24 cellular contexts compared by ENCODE assay signal in genomic region chr13:49063526-49063925, GRCh38.
DNase-seq lines count a peak whose midpoint lies in the region; ATAC-seq and TF ChIP-seq lines count a peak whose summit lies in the region.
"Had no signal": no experiment of that assay in that cellular context is flagged by ENCODE, and none has a peak within 500 bp of the region (broad histone marks: within the 10 kb centered on the region; RNA-seq: fewer than 3 reads in every experiment).

No MANE protein-coding gene starts in this region.

- H3K36me3 ChIP-seq in SK-N-SH (replicated peaks in 1 of 2; ENCODE audit: control insufficient read depth in 1 of 2, insufficient read depth in 2 of 2, low read length in 1 of 2): peaks cover 0 to 31% of the 10 kb centered on the region in 2 experiments
- H3K36me3 ChIP-seq in SK-N-MC (ENCODE audit: insufficient read depth, low read length): no peaks in the 10 kb centered on the region
- H3K36me3 ChIP-seq in smooth muscle cell (ENCODE audit: low read depth): no peaks in the 10 kb centered on the region
- H3K36me3 ChIP-seq: cardiac muscle cell had no signal

- no peaks in the 10 kb centered on the region for H3K9me2 ChIP-seq in SK-N-SH

- ATAC-seq in SK-N-SH treated with all-trans-retinoic acid at 6 μM for 48 hours: 0 out of 3 replicates have a peak, but pooled peaks have one; percentile 36
- ATAC-seq in stimulated activated naive B cell treated with anti-CD40 and anti-IgM and Interleukin-4, amounts not matched to agents 10 μg/mL and 1 μg/mL and 100 μg/mL, for 72 hours (replicated peaks): no peak
- ATAC-seq: left colon had no signal

- no peaks in the 10 kb centered on the region for H3K27me3 Mint-ChIP-seq in stimulated activated naive B cell treated with anti-CD40 and anti-IgM and Interleukin-4, amounts not matched to agents 10 μg/mL and 1 μg/mL and 100 μg/mL, for 72 hours
- H3K27me3 Mint-ChIP-seq: activated B cell treated with CpG ODN at 0.5 μM for 24 hours, B cell had no signal

- H3K36me3 Mint-ChIP-seq in stimulated activated naive B cell treated with anti-CD40 and anti-IgM and Interleukin-4, amounts not matched to agents 10 μg/mL and 1 μg/mL and 100 μg/mL, for 72 hours: peaks cover 26 to 36% of the 10 kb centered on the region in 2 donors

- H3K27me3 ChIP-seq in SK-N-SH (ENCODE audit: insufficient read depth) (no peaks in the 10 kb centered on the region), smooth muscle cell (ENCODE audit: low read depth) (no peaks in the 10 kb centered on the region)
- H3K27me3 ChIP-seq: cardiac muscle cell, SJSA1, spleen, stomach, transverse colon had no signal

- peaks cover 11% of the 10 kb centered on the region for H4K20me1 ChIP-seq in SK-N-SH (ENCODE audit: insufficient read depth)
- H4K20me1 ChIP-seq in smooth muscle cell (ENCODE audit: low read depth): no peaks in the 10 kb centered on the region

- H3K9ac ChIP-seq in SK-N-SH: no peak overlapping the region
- no peak overlapping the region for H3K9ac ChIP-seq in SK-N-MC (ENCODE audit: insufficient read length)
- no peak overlapping the region for H3K9ac ChIP-seq in smooth muscle cell (ENCODE audit: low read depth)

- no peak overlapping the region for H3K27ac Mint-ChIP-seq in stimulated activated naive B cell treated with anti-CD40 and anti-IgM and Interleukin-4, amounts not matched to agents 10 μg/mL and 1 μg/mL and 100 μg/mL, for 72 hours
- H3K27ac Mint-ChIP-seq: activated B cell treated with CpG ODN at 0.5 μM for 24 hours, B cell had no signal

- H3K4me1 ChIP-seq in SK-N-SH (ENCODE audit: control insufficient read depth in 1 of 2, insufficient read depth in 2 of 2, low read depth in 1 of 2, low read length in 1 of 2) (peaks cover 0 to 11% of the 10 kb centered on the region in 2 experiments; a peak in 2 of 4 replicates), smooth muscle cell (ENCODE audit: low read depth) (no peaks in the 10 kb centered on the region)
- H3K4me1 ChIP-seq: transverse colon had no signal

- no peak overlapping the region for H3K4me3 ChIP-seq in SK-N-SH (ENCODE audit: low read depth in 2 of 2, low read length in 1 of 2)
- H3K4me3 ChIP-seq in SK-N-MC: no peak overlapping the region
- H3K4me3 ChIP-seq in fibroblast of the aortic adventitia (ENCODE audit: low read depth, low read length): no peak overlapping the region
- H3K4me3 ChIP-seq in smooth muscle cell: no peak overlapping the region
- H3K4me3 ChIP-seq: cardiac muscle cell, SJSA1, spleen, stomach, transverse colon had no signal

- H3K79me2 ChIP-seq in SK-N-SH (ENCODE audit: insufficient read depth): peaks cover 77% of the 10 kb centered on the region
- no peaks in the 10 kb centered on the region for H3K79me2 ChIP-seq in smooth muscle cell (ENCODE audit: low read depth)

- H3K27ac ChIP-seq in SK-N-SH (ENCODE audit: low read depth in 2 of 2, low read length in 1 of 2) (0 out of 4 replicates have a peak overlapping the region, but pooled peaks of 1 of the 2 experiments have one; percentile 53), SK-N-MC (peak overlapping the region; percentile 54; the same call in 1 of the 2 replicates), smooth muscle cell (ENCODE audit: low read depth) (peak overlapping the region; percentile 45)
- H3K27ac ChIP-seq: 22Rv1, cardiac muscle cell, SJSA1, spleen, transverse colon had no signal

- H3K4me1 Mint-ChIP-seq in stimulated activated naive B cell treated with anti-CD40 and anti-IgM and Interleukin-4, amounts not matched to agents 10 μg/mL and 1 μg/mL and 100 μg/mL, for 72 hours: peaks cover 11 to 19% of the 10 kb centered on the region in 2 donors

- no peak overlapping the region for H3K4me2 ChIP-seq in SK-N-SH
- H3K4me2 ChIP-seq in smooth muscle cell: no peak overlapping the region

- no peak for DNase-seq in SK-N-SH
- no peak for DNase-seq in SK-N-MC (ENCODE audit: low read depth, low spot score)
- DNase-seq in fibroblast of the aortic adventitia (ENCODE audit: low read depth): peak; percentile 65
- DNase-seq in smooth muscle cell (lab: John Stamatoyannopoulos, UW; ENCODE audit: unreplicated experiment): no peak
- no peak for DNase-seq in NCI-H1694 treated with DMSO at 0.1 percent for 48 hours (lab: John Stamatoyannopoulos, UW)
- no peak for DNase-seq in stimulated activated naive B cell treated with anti-CD40 and anti-IgM and Interleukin-4, amounts not matched to agents 10 μg/mL and 1 μg/mL and 100 μg/mL, for 72 hours
- no peak for DNase-seq in middle frontal gyrus (ENCODE audit: extremely low spot score, low spot score)
- DNase-seq: activated B cell treated with CpG ODN at 0.5 μM for 24 hours; activated CD4-positive, alpha-beta T cell treated with anti-CD3 and anti-CD28 coated beads, Interleukin-2, amount 50 U/mL, for 48 hours; activated gamma-delta T cell; DMS79; left colon; NCI-H2171 treated with DMSO at 0.1 percent for 48 hours; NCI-H526 treated with DMSO at 0.1 percent for 48 hours; spleen; stimulated activated CD4-positive, alpha-beta T cell treated with anti-CD3 and anti-CD28 coated beads, Interleukin-4, amount 100 ng/mL, for 4 hours; stomach; T-helper 9 cell; transverse colon had no signal

- H3F3A ChIP-seq in SK-N-SH (replicated peaks; ENCODE audit: insufficient read depth) (peaks cover 15% of the 10 kb centered on the region), smooth muscle cell (ENCODE audit: low read depth) (no peaks in the 10 kb centered on the region)

- H2AFZ ChIP-seq in SK-N-SH (ENCODE audit: low read depth) (no peak overlapping the region), smooth muscle cell (ENCODE audit: low read depth) (no peak overlapping the region)

- TF ChIP-seq RAD21 in SK-N-SH (IDR thresholded peaks at IDR 0.05; ENCODE audit: low read length): no peak

- no peaks in the 10 kb centered on the region for H3K9me3 ChIP-seq in SK-N-SH
- H3K9me3 ChIP-seq in SK-N-MC (ENCODE audit: low read depth, low read length): no peaks in the 10 kb centered on the region
- no peaks in the 10 kb centered on the region for H3K9me3 ChIP-seq in smooth muscle cell (replicated peaks; ENCODE audit: low read depth)
- H3K9me3 ChIP-seq: SJSA1, transverse colon had no signal

- no peak overlapping the region for H3K4me3 Mint-ChIP-seq in stimulated activated naive B cell treated with anti-CD40 and anti-IgM and Interleukin-4, amounts not matched to agents 10 μg/mL and 1 μg/mL and 100 μg/mL, for 72 hours
- H3K4me3 Mint-ChIP-seq: activated B cell treated with CpG ODN at 0.5 μM for 24 hours, B cell had no signal

- POLR2A ChIA-PET in SK-N-SH (lab: Yijun Ruan, JAX): no interaction called here

- CTCF ChIA-PET in SK-N-SH (lab: Yijun Ruan, JAX): no interaction called here

- WGBS in SK-N-SH (ENCODE audit: low lambda C conversion rate): 52% methylated on average over 1 of the region's 1 CpG
- 64% methylated on average over 1 of the region's 1 CpG for WGBS in smooth muscle cell (ENCODE audit: low lambda C conversion rate)

- H3K9me3 Mint-ChIP-seq in stimulated activated naive B cell treated with anti-CD40 and anti-IgM and Interleukin-4, amounts not matched to agents 10 μg/mL and 1 μg/mL and 100 μg/mL, for 72 hours: peaks cover 0 to under 1% of the 10 kb centered on the region in 2 donors
- H3K9me3 Mint-ChIP-seq: activated B cell treated with CpG ODN at 0.5 μM for 24 hours had no signal

- TF ChIP-seq EP300 in SK-N-SH (IDR thresholded peaks at IDR 0.05; ENCODE audit: borderline replicate concordance in 1 of 2, low read depth in 1 of 2, low read length in 1 of 2): no peak

- TF ChIP-seq CTCF in SK-N-SH (IDR thresholded peaks at IDR 0.05) (no peak), fibroblast of the aortic adventitia (IDR thresholded peaks at IDR 0.05; ENCODE audit: insufficient read depth, low read length) (no peak), smooth muscle cell (IDR thresholded peaks at IDR 0.05; ENCODE audit: borderline replicate concordance, insufficient read depth, poor library complexity, severe bottlenecking) (no peak)

TF ChIP-seq in SK-N-SH treated with all-trans-retinoic acid at 6 μM for 48 hours, 23 proteins besides CTCF, POLR2A, EP300 and RAD21 (continues in another document):
- TF ChIP-seq TOX (CRISPR knock-in tag; IDR thresholded peaks at IDR 0.05; ENCODE audit: borderline replicate concordance): no peak
- TF ChIP-seq ZNF70 (CRISPR knock-in tag; IDR thresholded peaks at IDR 0.05): no peak
- TF ChIP-seq OSR1 (CRISPR knock-in tag; IDR thresholded peaks at IDR 0.05): no peak
- TF ChIP-seq CSRNP3 (CRISPR knock-in tag; IDR thresholded peaks at IDR 0.05): no peak
- no peak for TF ChIP-seq ZC3H10 (CRISPR knock-in tag; IDR thresholded peaks at IDR 0.05)

TF ChIP-seq in SK-N-SH, 30 proteins besides CTCF, POLR2A, EP300 and RAD21 (continues in another document):
- TF ChIP-seq TCF12 (IDR thresholded peaks at IDR 0.05): no peak
- no peak for TF ChIP-seq GATA2 (CRISPR knock-in tag; IDR thresholded peaks at IDR 0.05)
- no peak for TF ChIP-seq RXRA (IDR thresholded peaks at IDR 0.05; ENCODE audit: borderline replicate concordance, low read depth)
- TF ChIP-seq FOSL2 (IDR thresholded peaks at IDR 0.05; ENCODE audit: borderline replicate concordance, low read depth): no peak
- TF ChIP-seq CHD2 (IDR thresholded peaks at IDR 0.05; ENCODE audit: low read length, partially characterized antibody): no peak
- TF ChIP-seq NRF1 (IDR thresholded peaks at IDR 0.05; ENCODE audit: low read depth, low read length): no peak
- no peak for TF ChIP-seq SMC3 (IDR thresholded peaks at IDR 0.05; ENCODE audit: low read depth, low read length)
- no peak for TF ChIP-seq NFIC (IDR thresholded peaks at IDR 0.05; ENCODE audit: borderline replicate concordance)
- no peak for TF ChIP-seq IRF3 (IDR thresholded peaks at IDR 0.05; ENCODE audit: low read depth, low read length)
- no peak for TF ChIP-seq USF1 (IDR thresholded peaks at IDR 0.05; ENCODE audit: borderline replicate concordance, low read depth)
- no peak for TF ChIP-seq EZH2phosphoT487 (IDR thresholded peaks at IDR 0.05; ENCODE audit: borderline replicate concordance, low read depth)
